ENCODE assay signal across 32 cellular contexts in the genomic region with DNA sequence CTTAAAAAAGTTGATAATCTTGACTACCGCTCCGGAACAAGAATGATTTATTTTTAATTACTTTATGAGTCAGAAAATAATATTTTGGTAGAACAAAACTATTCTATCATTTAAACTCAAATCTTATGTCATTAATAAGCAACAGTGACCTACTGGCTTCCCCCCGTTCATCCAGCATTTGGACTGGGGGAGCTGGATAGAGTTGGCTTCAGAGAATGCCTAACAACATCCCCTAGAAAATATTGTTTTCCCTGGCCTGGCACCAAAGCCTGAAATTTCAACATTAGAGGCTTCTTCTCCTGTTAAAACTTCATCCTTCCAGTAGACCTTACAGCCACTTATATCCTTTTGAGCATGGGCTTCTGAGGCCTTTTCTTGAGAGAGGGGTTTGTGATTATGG. TPM values are rescaled to one million over a fixed set of nuclear protein-coding genes. Genes with fewer than 3 reads are reported as not detected.
DNase-seq lines count a peak whose midpoint lies in the region; ATAC-seq and TF ChIP-seq lines count a peak whose summit lies in the region.
"Had no signal": no experiment of that assay in that cellular context is flagged by ENCODE, and none has a peak within 500 bp of the region (broad histone marks: within the 10 kb centered on the region; RNA-seq: fewer than 3 reads in every experiment).

No MANE protein-coding gene starts in this region.

- peaks cover 5% of the 10 kb centered on the region for H3K36me3 ChIP-seq in left ventricle myocardium inferior
- no peaks in the 10 kb centered on the region for H3K36me3 ChIP-seq in skeletal muscle tissue (ENCODE audit: control insufficient read depth in 3 of 3, insufficient read depth in 3 of 3, low read length in 3 of 3)
- no peaks in the 10 kb centered on the region for H3K36me3 ChIP-seq in aorta (ENCODE audit: control insufficient read depth in 1 of 2, insufficient read depth in 2 of 2, low read length in 1 of 2)
- no peaks in the 10 kb centered on the region for H3K36me3 ChIP-seq in Peyer's patch

- H3K4me1 ChIP-seq in left ventricle myocardium inferior (peaks cover 31% of the 10 kb centered on the region), skeletal muscle tissue (ENCODE audit: control insufficient read depth in 3 of 3, insufficient read depth in 3 of 3, low read length in 3 of 3) (peaks cover 19 to 35% (median 22%) of the 10 kb centered on the region in 3 donors), aorta (ENCODE audit: control insufficient read depth in 1 of 2, insufficient read depth in 2 of 2, low read length in 2 of 2) (peaks cover 0 to 5% of the 10 kb centered on the region in 2 donors), Peyer's patch (peaks cover 0 to 4% (median 0%) of the 10 kb centered on the region in 4 donors)

- H3K4me1 Mint-ChIP-seq in activated T-cell treated with anti-CD3 and anti-CD28 coated beads, Interleukin-2, amount 50 U/mL, for 72 hours (ENCODE audit: low read depth) = peaks cover 54% of the 10 kb centered on the region

- H3K9me3 ChIP-seq in left ventricle myocardium inferior (replicated peaks) (no peaks in the 10 kb centered on the region), skeletal muscle tissue (ENCODE audit: control insufficient read depth in 3 of 3, low read length in 3 of 3) (no peaks in the 10 kb centered on the region), aorta (ENCODE audit: control insufficient read depth, low read length) (no peaks in the 10 kb centered on the region), Peyer's patch (no peaks in the 10 kb centered on the region)
- H3K9me3 ChIP-seq: heart right ventricle had no signal

- no peak overlapping the region for H3K4me3 Mint-ChIP-seq in activated T-cell treated with anti-CD3 and anti-CD28 coated beads, Interleukin-2, amount 50 U/mL, for 72 hours
- H3K4me3 Mint-ChIP-seq: activated naive CD4-positive, alpha-beta T cell treated with anti-CD3 and anti-CD28 coated beads, Interleukin-2, amount 50 U/mL, for 24 hours; natural killer cell; stimulated activated naive CD8-positive, alpha-beta T cell treated with anti-CD3 and anti-CD28 coated beads, Interleukin-15, Interleukin-2, amounts not matched to agents 100 ng/mL and 50 ng/mL, for 24 hours; type B pancreatic cell had no signal

- no peaks in the 10 kb centered on the region for H3K9me3 Mint-ChIP-seq in activated T-cell treated with anti-CD3 and anti-CD28 coated beads, Interleukin-2, amount 50 U/mL, for 72 hours
- H3K9me3 Mint-ChIP-seq: activated naive CD4-positive, alpha-beta T cell treated with anti-CD3 and anti-CD28 coated beads, Interleukin-2, amount 50 U/mL, for 24 hours; natural killer cell; stimulated activated naive CD8-positive, alpha-beta T cell treated with anti-CD3 and anti-CD28 coated beads, Interleukin-15, Interleukin-2, amounts not matched to agents 100 ng/mL and 50 ng/mL, for 24 hours; type B pancreatic cell had no signal

- TF ChIP-seq POLR2A in Peyer's patch (IDR thresholded peaks at IDR 0.05) = no peak

- H3K9ac ChIP-seq in skeletal muscle tissue (ENCODE audit: low read depth in 1 of 3, low read length in 3 of 3) = peak overlapping the region in 1 of 3 donors; percentile 1

- H3K27me3 ChIP-seq in left ventricle myocardium inferior (ENCODE audit: low read depth) (no peaks in the 10 kb centered on the region), skeletal muscle tissue (ENCODE audit: control insufficient read depth in 3 of 3, insufficient read depth in 3 of 3, low read length in 3 of 3) (no peaks in the 10 kb centered on the region), aorta (ENCODE audit: control insufficient read depth in 1 of 2, insufficient read depth in 2 of 2, low read length in 1 of 2) (no peaks in the 10 kb centered on the region), Peyer's patch (no peaks in the 10 kb centered on the region)

- TF ChIP-seq CTCF in left ventricle myocardium inferior (IDR thresholded peaks at IDR 0.05; ENCODE audit: borderline replicate concordance) = no peak
- TF ChIP-seq CTCF in fibroblast of pulmonary artery (IDR thresholded peaks at IDR 0.05; ENCODE audit: low read length, missing control alignments) = no peak
- no peak for TF ChIP-seq CTCF in Peyer's patch (IDR thresholded peaks at IDR 0.05)

- H3K36me3 Mint-ChIP-seq in activated T-cell treated with anti-CD3 and anti-CD28 coated beads, Interleukin-2, amount 50 U/mL, for 72 hours (ENCODE audit: insufficient read depth in 2 of 2) = peaks cover 2 to 6% of the 10 kb centered on the region in 2 donors
- H3K36me3 Mint-ChIP-seq: activated naive CD4-positive, alpha-beta T cell treated with anti-CD3 and anti-CD28 coated beads, Interleukin-2, amount 50 U/mL, for 24 hours; type B pancreatic cell had no signal

- no peak for ATAC-seq in aorta (ENCODE audit: low FRiP score)
- no peak for ATAC-seq in GM21515 (IDR thresholded peaks at IDR 0.05; ENCODE audit: unreplicated experiment)
- no peak for ATAC-seq in activated T-cell treated with anti-CD3 and anti-CD28 coated beads, Interleukin-2, amount 50 U/mL, for 72 hours (replicated peaks in 1 of 2)
- ATAC-seq: natural killer cell, Panc1 had no signal

- H3K27ac ChIP-seq in left ventricle myocardium inferior (replicated peaks) (peak overlapping the region; percentile 36), skeletal muscle tissue (ENCODE audit: low read depth, low read length) (peak overlapping the region; percentile 49), aorta (ENCODE audit: low read depth in 1 of 2, low read length in 2 of 2) (peak overlapping the region; percentile 7 to 36), Peyer's patch (no peak overlapping the region)

- WGBS in aorta, 2 donors = 8 to 9% methylated on average over 3 of the region's 3 CpGs

- no peak overlapping the region for H3K27ac Mint-ChIP-seq in activated T-cell treated with anti-CD3 and anti-CD28 coated beads, Interleukin-2, amount 50 U/mL, for 72 hours
- H3K27ac Mint-ChIP-seq: activated naive CD4-positive, alpha-beta T cell treated with anti-CD3 and anti-CD28 coated beads, Interleukin-2, amount 50 U/mL, for 24 hours; natural killer cell; stimulated activated naive CD8-positive, alpha-beta T cell treated with anti-CD3 and anti-CD28 coated beads, Interleukin-15, Interleukin-2, amounts not matched to agents 100 ng/mL and 50 ng/mL, for 24 hours; type B pancreatic cell had no signal

- no peak overlapping the region for H3K4me3 ChIP-seq in left ventricle myocardium inferior
- H3K4me3 ChIP-seq in fibroblast of pulmonary artery (replicated peaks; ENCODE audit: low read depth, low read length) = no peak overlapping the region
- H3K4me3 ChIP-seq in skeletal muscle tissue (ENCODE audit: low read length in 3 of 3) = no peak overlapping the region
- no peak overlapping the region for H3K4me3 ChIP-seq in aorta (ENCODE audit: low read length in 2 of 2)
- H3K4me3 ChIP-seq in Peyer's patch = no peak overlapping the region
- H3K4me3 ChIP-seq: heart right ventricle had no signal

- peaks cover 42% of the 10 kb centered on the region for H3K27me3 Mint-ChIP-seq in activated T-cell treated with anti-CD3 and anti-CD28 coated beads, Interleukin-2, amount 50 U/mL, for 72 hours (ENCODE audit: low read depth)

- intact Hi-C loops in left ventricle myocardium inferior (cut with micrococcal nuclease) = loop anchor here (10.0 kb wide), 2 partner anchors 106 to 166 kb away; a partner anchor contains a TSS
- intact Hi-C loops in cardiac septum (cut with DNase I) = loop anchor here (10.0 kb wide), 2 partner anchors 386 to 446 kb away; a partner anchor contains a TSS
- intact Hi-C loops in aorta (cut with DNase I) = loop anchor here (5.0 to 10.0 kb wide), 3 partner anchors 59 to 376 kb away; no protein-coding TSS in a partner anchor

- DNase-seq in left ventricle myocardium inferior = no peak
- DNase-seq in cardiac septum (ENCODE audit: low spot score) = no peak
- DNase-seq in fibroblast of pulmonary artery (ENCODE audit: low read depth) = peak; percentile 23
- no peak for DNase-seq in aorta
- no peak for DNase-seq in Peyer's patch
- DNase-seq in activated T-cell treated with anti-CD3 and anti-CD28 coated beads, Interleukin-2, amount 50 U/mL, for 72 hours = no peak
- DNase-seq: 8988T; activated CD4-positive, alpha-beta T cell treated with anti-CD3 and anti-CD28 coated beads for 48 hours; amygdala; cortex of kidney; DMS79 treated with DMSO at 0.1 percent for 48 hours; erythroblast; foreskin fibroblast; GDM1; HCEC 1CT; heart right ventricle; natural killer cell; NCI-H1417; NCI-H2081 treated with DMSO at 0.1 percent for 48 hours; NCI-H226; NCI-H748 treated with DMSO at 0.1 percent for 48 hours; nucleus accumbens; SIG-M5; stimulated activated CD4-positive, alpha-beta T cell treated with anti-CD3 and anti-CD28 coated beads, Interleukin-1b, Interleukin-23, amount 100 ng/mL, for 48 hours; T-helper 9 cell had no signal

RNA-seq across cellular contexts. Expression of a gene that starts 55.7 kb away (rescaled TPM):
- total RNA-seq in left ventricle myocardium inferior = 308 TPM
- 265 TPM for total RNA-seq in cardiac septum
- 415 TPM for total RNA-seq in skeletal muscle tissue
- 100 to 1,000 TPM; 411 to 805 TPM for total RNA-seq in aorta
- polyA plus RNA-seq in aorta = 100 to 1,000 TPM; 299 to 481 TPM
- 10 to 100 TPM; 15.1 to 73.0 (median 45.2) TPM for total RNA-seq in Peyer's patch
- total RNA-seq in activated T-cell treated with anti-CD3 and anti-CD28 coated beads, Interleukin-2, amount 50 U/mL, for 72 hours = 1 to 10 TPM; 1.5 to 7.4 TPM
- total RNA-seq: natural killer cell had no signal
- polyA plus RNA-seq: keratinocyte had no signal

Comparison
In these comparisons a context has a peak if more than half of its experiments do, and no peak if none do; other contexts are left out.
1. H3K27ac ChIP-seq: peak in left ventricle myocardium inferior (single experiment), skeletal muscle tissue (single experiment) and aorta (2 of 2); none in Peyer's patch (0 of 4).